Comparison of ENCODE assay signal across 8 cellular contexts in the genomic region with DNA sequence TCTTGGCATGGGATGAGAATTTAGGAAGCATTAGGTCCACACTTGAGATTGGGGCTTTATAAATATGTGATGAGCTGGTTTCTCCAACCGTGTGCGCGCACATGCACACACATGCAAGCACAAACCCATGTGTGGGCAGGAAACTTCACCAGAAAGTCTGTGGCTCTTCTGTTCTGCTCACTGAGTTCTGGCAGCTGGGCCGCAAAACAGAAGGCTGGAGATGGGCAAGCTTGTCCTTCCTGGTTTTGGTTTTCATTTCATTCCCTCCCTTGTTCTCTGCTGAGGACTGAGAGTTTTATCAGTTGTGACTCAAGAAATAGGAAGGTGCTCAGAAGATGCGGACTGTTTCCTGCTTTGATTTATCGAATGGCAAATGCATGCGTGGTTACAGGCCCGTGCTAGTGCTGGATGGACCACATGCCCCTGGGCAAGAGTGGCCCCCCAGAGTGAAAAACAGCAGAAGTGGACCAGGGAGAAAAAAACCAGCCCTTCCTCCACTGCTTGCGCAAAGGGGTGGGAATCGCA. TPM values are rescaled to one million over a fixed set of nuclear protein-coding genes. Genes with fewer than 3 reads are reported as not detected.
A peak's percentile ranks its signal among the peaks of the same experiment; 100 is the strongest.
DNase-seq lines count a peak whose midpoint lies in the region; ATAC-seq and TF ChIP-seq lines count a peak whose summit lies in the region.

No MANE protein-coding gene starts in this region.

- peaks cover 3% of the 10 kb centered on the region for H3K4me1 ChIP-seq in prostate gland (replicated peaks)
- no peaks in the 10 kb centered on the region for H3K4me1 ChIP-seq in A673 (ENCODE audit: insufficient read depth, low read length, poor library complexity, severe bottlenecking)

- peak; percentile 45 for ATAC-seq in GM21515 (IDR thresholded peaks at IDR 0.05; ENCODE audit: unreplicated experiment)
- ATAC-seq in GM18858 (IDR thresholded peaks at IDR 0.05; ENCODE audit: unreplicated experiment), result no peak

- POLR2A ChIA-PET in A673 (lab: Charles Lee; ENCODE audit: low non-redundant PET), result no interaction called here

- TF ChIP-seq CTCF in dorsolateral prefrontal cortex (IDR thresholded peaks at IDR 0.05 in 54 of 56, conservative IDR thresholded peaks at IDR 0.05 in 2 of 56; ENCODE audit: low read depth in 1 of 56, partially characterized antibody in 56 of 56), result no peak
- no peak for TF ChIP-seq CTCF in prostate gland (IDR thresholded peaks at IDR 0.05)
- TF ChIP-seq CTCF in A673 (conservative IDR thresholded peaks at IDR 0.05; ENCODE audit: low read depth, low read length), result no peak

- peak overlapping the region in 52 of 59 donors; percentile 8 to 84 (median 57) for H3K27ac ChIP-seq in dorsolateral prefrontal cortex
- H3K27ac ChIP-seq in prostate gland, result peak overlapping the region; percentile 41 to 56
- H3K27ac ChIP-seq in A673 (ENCODE audit: low read depth, low read length, poor library complexity, severe bottlenecking), result no peak overlapping the region

- H3K27me3 ChIP-seq in dorsolateral prefrontal cortex (no peaks in the 10 kb centered on the region), prostate gland (replicated peaks; ENCODE audit: insufficient read depth) (no peaks in the 10 kb centered on the region), A673 (replicated peaks; ENCODE audit: insufficient read depth, low read depth, low read length, poor library complexity) (no peaks in the 10 kb centered on the region)

- CTCF ChIA-PET in A673 (lab: Charles Lee), result no interaction called here

- H3K4me3 ChIP-seq in dorsolateral prefrontal cortex, result no peak overlapping the region
- H3K4me3 ChIP-seq in prostate gland, result no peak overlapping the region
- no peak overlapping the region for H3K4me3 ChIP-seq in A673 (ENCODE audit: low read depth, low read length, poor library complexity, severe bottlenecking)

- intact Hi-C loops in dorsolateral prefrontal cortex (cut with DNase I) (no loop called here), prostate gland (cut with DNase I) (no loop called here), A673 (cut with micrococcal nuclease; ENCODE audit: unreplicated experiment) (no loop called here)

- no peaks in the 10 kb centered on the region for H3K36me3 ChIP-seq in prostate gland
- no peaks in the 10 kb centered on the region for H3K36me3 ChIP-seq in A673 (ENCODE audit: insufficient read depth, low read length, poor library complexity, severe bottlenecking)

- peak; percentile 92 for DNase-seq in EH (ENCODE audit: low read depth)
- peak; percentile 99 for DNase-seq in NCI-H226
- peak in 3 of 10 donors; percentile 54 to 74 (median 74) for DNase-seq in dorsolateral prefrontal cortex
- no peak for DNase-seq in prostate gland (ENCODE audit: low spot score)
- DNase-seq in NCI-H1417 treated with DMSO at 0.1 percent for 48 hours (lab: John Stamatoyannopoulos, UW), result no peak
- no peak for DNase-seq in A673 (ENCODE audit: low spot score)

- BruUV-seq in A673 (replicated peaks; lab: Mats Ljungman, UMichigan), result no TSS peak

- no peaks in the 10 kb centered on the region for H3K9me3 ChIP-seq in prostate gland
- no peaks in the 10 kb centered on the region for H3K9me3 ChIP-seq in A673 (ENCODE audit: low read depth, low read length, poor library complexity, severe bottlenecking)

- 56% methylated on average over 10 of the region's 10 CpGs for WGBS in prostate gland

- TF ChIP-seq POLR2A in prostate gland (IDR thresholded peaks at IDR 0.05), result no peak

RNA-seq across cellular contexts. Expression of a gene that starts 14.1 kb away (rescaled TPM):
- total RNA-seq in dorsolateral prefrontal cortex, result 10 to 100 TPM in 53 of 120 experiments, 1 to 10 TPM in 67; 5.4 to 21.7 (median 9.8) TPM
- total RNA-seq in prostate gland, result 10 to 100 TPM; 12.5 to 16.1 TPM
- total RNA-seq in A673 (2021), result 3.0 and 5.5 TPM in 2 replicates

RNA-seq across cellular contexts. Expression of a gene that starts 40.8 kb away (rescaled TPM):
- total RNA-seq in dorsolateral prefrontal cortex, result under 1 TPM in 9 of 120 experiments, not detected in 111; 0.26 to 0.63 (median 0.35) TPM
- total RNA-seq in prostate gland, result 1 to 10 TPM in 1 of 2 donors, not detected in 1; 3.2 TPM
- 0.22 TPM in 1 of 2 replicates, not detected in the other for total RNA-seq in A673 (2021)

Comparison
In these comparisons a context has a peak if more than half of its experiments do, and no peak if none do; other contexts are left out.
1. DNase-seq: peak in EH (single experiment) and NCI-H226 (single experiment); none in prostate gland (single experiment), NCI-H1417 treated with DMSO at 0.1 percent for 48 hours (single experiment) and A673 (single experiment).